ENCODE assay signal across 27 cellular contexts in genomic region chr1:213790565-213790964, GRCh38.
"Had no signal": no experiment of that assay in that cellular context is flagged by ENCODE, and none has a peak within 500 bp of the region (broad histone marks: within the 10 kb centered on the region; RNA-seq: fewer than 3 reads in every experiment).

No MANE protein-coding gene starts in this region.

- H3K36me3 Mint-ChIP-seq: mesothelial cell of epicardium; stimulated activated memory B cell treated with anti-CD40 and anti-IgM and Interleukin-4, amounts not matched to agents 10 μg/mL and 1 μg/mL and 100 μg/mL, for 72 hours; type B pancreatic cell had no signal

- ATAC-seq: foreskin keratinocyte; gastroesophageal sphincter; heart left ventricle; left cardiac atrium; left lung; naive thymus-derived CD4-positive, alpha-beta T cell; sciatic nerve; stimulated activated memory B cell treated with anti-CD40 and anti-IgM and Interleukin-4, amounts not matched to agents 10 μg/mL and 1 μg/mL and 100 μg/mL, for 72 hours; stimulated activated naive CD8-positive, alpha-beta T cell treated with anti-CD3 and anti-CD28 coated beads, Interleukin-15, Interleukin-2, amounts not matched to agents 100 U/mL and 50 U/mL, for 24 hours had no signal

- H3K9me3 ChIP-seq: esophagus muscularis mucosa, gastroesophageal sphincter, heart left ventricle, left lung, prostate gland, right atrium auricular region, spleen, testis, tibial artery had no signal

- H3K4me3 Mint-ChIP-seq: mesothelial cell of epicardium; naive thymus-derived CD4-positive, alpha-beta T cell; nephron; stimulated activated memory B cell treated with anti-CD40 and anti-IgM and Interleukin-4, amounts not matched to agents 10 μg/mL and 1 μg/mL and 100 μg/mL, for 72 hours; type B pancreatic cell had no signal

- H3K9me3 Mint-ChIP-seq: mesothelial cell of epicardium, nephron had no signal

- H3K4me3 ChIP-seq: coronary artery, esophagus muscularis mucosa, gastroesophageal sphincter, heart left ventricle, hepatocyte, left lung, prostate gland, right atrium auricular region, spleen, testis, tibial artery had no signal

- H3K27me3 ChIP-seq: esophagus muscularis mucosa, foreskin keratinocyte, gastroesophageal sphincter, heart left ventricle, hepatocyte, left lung, right atrium auricular region, spleen, testis, tibial artery had no signal

- H3K27ac Mint-ChIP-seq: mesothelial cell of epicardium; stimulated activated memory B cell treated with anti-CD40 and anti-IgM and Interleukin-4, amounts not matched to agents 10 μg/mL and 1 μg/mL and 100 μg/mL, for 72 hours; type B pancreatic cell had no signal

- H2AFZ ChIP-seq: hepatocyte had no signal

- DNase-seq: dermis blood vessel endothelial cell; effector memory CD4-positive, alpha-beta T cell; foreskin keratinocyte; heart left ventricle; kidney; left cardiac atrium; left lung; mesenchymal stem cell; naive thymus-derived CD4-positive, alpha-beta T cell; nucleus accumbens; spleen; stimulated activated CD4-positive, alpha-beta T cell treated with anti-CD3 and anti-CD28 coated beads, Interleukin-4, amount 100 ng/mL, for 4 hours; stimulated activated naive CD8-positive, alpha-beta T cell treated with anti-CD3 and anti-CD28 coated beads, Interleukin-15, Interleukin-2, amounts not matched to agents 100 U/mL and 50 U/mL, for 24 hours; substantia nigra; testis; tibial artery had no signal

- H3K4me2 ChIP-seq: hepatocyte had no signal

- H3K36me3 ChIP-seq: esophagus muscularis mucosa, gastroesophageal sphincter, heart left ventricle, left lung, prostate gland, right atrium auricular region, spleen, tibial artery had no signal

- H3K79me2 ChIP-seq: hepatocyte had no signal

- H3K4me1 Mint-ChIP-seq: mesothelial cell of epicardium; nephron; stimulated activated memory B cell treated with anti-CD40 and anti-IgM and Interleukin-4, amounts not matched to agents 10 μg/mL and 1 μg/mL and 100 μg/mL, for 72 hours had no signal

- H3K4me1 ChIP-seq: esophagus muscularis mucosa, foreskin keratinocyte, gastroesophageal sphincter, heart left ventricle, left lung, prostate gland, right atrium auricular region, spleen, testis, tibial artery had no signal

- H3K27ac ChIP-seq: coronary artery, esophagus muscularis mucosa, foreskin keratinocyte, gastroesophageal sphincter, heart left ventricle, hepatocyte, left lung, prostate gland, right atrium auricular region, spleen, testis, tibial artery had no signal
